Comparison of ENCODE assay signal across 22 cellular contexts in the genomic region with DNA sequence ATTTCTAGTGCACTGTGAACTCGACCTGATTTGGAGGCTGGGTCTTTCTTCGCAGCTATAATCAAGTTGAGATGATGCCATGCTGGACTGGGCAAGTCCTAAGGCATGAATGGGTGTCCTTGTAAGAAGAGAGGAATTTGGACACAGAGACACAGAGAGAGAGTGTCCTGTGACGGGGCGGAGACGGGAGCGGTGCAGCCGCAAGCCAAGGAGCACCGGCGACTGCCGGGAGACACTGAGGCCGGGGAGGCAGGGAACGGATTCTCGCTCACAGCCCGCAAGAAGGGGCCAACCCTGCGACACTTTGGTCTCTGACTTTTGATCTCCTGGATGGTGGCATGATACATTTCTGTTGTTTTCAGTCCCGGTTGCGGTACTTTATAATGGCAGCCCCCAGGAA.
"Had no signal": no experiment of that assay in that cellular context is flagged by ENCODE, and none has a peak within 500 bp of the region (broad histone marks: within the 10 kb centered on the region; RNA-seq: fewer than 3 reads in every experiment).

No MANE protein-coding gene starts in this region.

- DNase-seq: heart right ventricle; kidney; left colon; left lung; lower lobe of right lung; mammary epithelial cell; mesenchymal stem cell; naive thymus-derived CD8-positive, alpha-beta T cell; occipital lobe; psoas muscle; right lobe of liver; stimulated activated CD4-positive, alpha-beta T cell treated with anti-CD3 and anti-CD28 coated beads, Interleukin-12 subunit alpha, Interleukin-12 subunit beta, amount 100 ng/mL, for 4 hours; stimulated activated CD4-positive, alpha-beta T cell treated with anti-CD3 and anti-CD28 coated beads, Interleukin-15, amount 100 ng/mL, for 24 hours; stimulated activated CD4-positive, alpha-beta T cell treated with anti-CD3 and anti-CD28 coated beads, Interleukin-2, amount 100 ng/mL, for 24 hours; stimulated activated CD4-positive, alpha-beta T cell treated with anti-CD3 and anti-CD28 coated beads, Interleukin-4, amount 100 ng/mL, for 1 hour; stimulated activated naive CD4-positive, alpha-beta T cell; tibial artery had no signal

- H3K27me3 Mint-ChIP-seq: naive thymus-derived CD8-positive, alpha-beta T cell; stimulated activated naive CD8-positive, alpha-beta T cell treated with anti-CD3 and anti-CD28 coated beads, Interleukin-15, Interleukin-2, amounts not matched to agents 100 ng/mL and 50 ng/mL, for 24 hours had no signal

- ATAC-seq: heart right ventricle; left colon; left lung; lower lobe of right lung; naive thymus-derived CD8-positive, alpha-beta T cell; psoas muscle; right lobe of liver; stimulated activated effector memory CD8-positive, alpha-beta T cell treated with anti-CD3 and anti-CD28 coated beads, Interleukin-12 subunit alpha, Interleukin-12 subunit beta, amount 100 ng/mL, for 72 hours had no signal

- H3K27ac Mint-ChIP-seq: naive thymus-derived CD8-positive, alpha-beta T cell; nephron; stimulated activated effector memory CD8-positive, alpha-beta T cell treated with anti-CD3 and anti-CD28 coated beads, Interleukin-12 subunit alpha, Interleukin-12 subunit beta, amount 100 ng/mL, for 72 hours; stimulated activated naive CD8-positive, alpha-beta T cell treated with anti-CD3 and anti-CD28 coated beads, Interleukin-15, Interleukin-2, amounts not matched to agents 100 ng/mL and 50 ng/mL, for 24 hours; type B pancreatic cell had no signal

- H3K4me3 Mint-ChIP-seq: naive thymus-derived CD8-positive, alpha-beta T cell; nephron; neural crest cell; stimulated activated effector memory CD8-positive, alpha-beta T cell treated with anti-CD3 and anti-CD28 coated beads, Interleukin-12 subunit alpha, Interleukin-12 subunit beta, amount 100 ng/mL, for 72 hours; stimulated activated naive CD8-positive, alpha-beta T cell treated with anti-CD3 and anti-CD28 coated beads, Interleukin-15, Interleukin-2, amounts not matched to agents 100 ng/mL and 50 ng/mL, for 24 hours; type B pancreatic cell had no signal

- H3K36me3 Mint-ChIP-seq: naive thymus-derived CD8-positive, alpha-beta T cell; stimulated activated effector memory CD8-positive, alpha-beta T cell treated with anti-CD3 and anti-CD28 coated beads, Interleukin-12 subunit alpha, Interleukin-12 subunit beta, amount 100 ng/mL, for 72 hours; type B pancreatic cell had no signal

- H3K9me3 Mint-ChIP-seq: naive thymus-derived CD8-positive, alpha-beta T cell; nephron; stimulated activated effector memory CD8-positive, alpha-beta T cell treated with anti-CD3 and anti-CD28 coated beads, Interleukin-12 subunit alpha, Interleukin-12 subunit beta, amount 100 ng/mL, for 72 hours; stimulated activated naive CD8-positive, alpha-beta T cell treated with anti-CD3 and anti-CD28 coated beads, Interleukin-15, Interleukin-2, amounts not matched to agents 100 ng/mL and 50 ng/mL, for 24 hours; type B pancreatic cell had no signal
